ENCODE assay signal across 1 cellular context in the genomic region with DNA sequence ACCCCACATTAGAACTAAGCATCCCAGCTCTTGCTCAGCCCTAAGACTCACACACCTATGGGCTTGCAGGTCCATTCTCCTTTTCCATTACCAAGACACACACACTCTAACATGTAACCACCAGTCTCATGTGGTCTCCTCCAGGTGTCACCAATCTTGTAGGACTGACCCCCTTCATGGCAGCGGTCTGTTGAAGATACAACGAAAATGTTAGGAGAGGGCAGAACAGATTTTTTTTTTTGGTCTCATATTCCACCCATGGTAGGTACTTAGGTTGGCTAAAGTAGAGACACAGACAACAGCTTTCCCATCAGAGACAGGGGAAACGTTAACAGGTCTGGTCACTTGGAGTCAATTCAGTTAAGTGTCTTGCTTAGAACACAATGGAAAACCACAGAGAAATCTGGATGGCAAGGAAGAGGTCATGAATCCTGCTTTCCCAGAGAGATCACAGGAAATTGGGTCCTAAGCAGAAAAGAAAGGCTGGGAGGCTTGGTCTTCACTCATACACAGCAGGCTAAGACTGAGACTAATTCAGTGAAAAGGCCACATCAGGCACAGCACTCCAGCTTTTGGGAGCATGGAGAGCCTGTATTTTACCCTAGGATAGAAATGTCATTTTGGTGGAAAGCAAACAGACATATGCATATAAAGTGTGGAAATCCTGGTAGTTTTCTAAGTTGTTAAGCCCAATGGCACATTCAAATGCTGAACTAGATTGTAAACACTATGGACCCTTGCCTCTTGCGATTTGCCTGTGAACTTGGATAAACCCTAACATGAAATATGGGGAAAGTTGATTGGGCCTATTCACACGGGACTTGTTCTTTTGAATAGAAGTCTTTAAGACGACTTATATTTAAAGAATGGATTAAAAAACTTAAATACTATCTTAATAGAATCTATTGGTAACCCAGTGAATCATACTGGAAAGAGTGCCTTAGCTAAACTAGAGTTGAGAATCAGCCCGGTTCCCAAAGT.
A peak's percentile ranks its signal among the peaks of the same experiment; 100 is the strongest.
TF ChIP-seq lines count a peak whose summit lies in the region.

No MANE protein-coding gene starts in this region.

TF ChIP-seq in HepG2, 621 proteins besides CTCF, POLR2A, EP300 and RAD21 (continued from another document and continues in another):
- TF ChIP-seq NFAT5 (CRISPR knock-in tag; IDR thresholded peaks at IDR 0.05) (no peak), CHD4 (IDR thresholded peaks at IDR 0.05; ENCODE audit: borderline replicate concordance, low read length) (no peak), NCOA2 (CRISPR knock-in tag; IDR thresholded peaks at IDR 0.05) (no peak), ZNF18 (CRISPR knock-in tag; IDR thresholded peaks at IDR 0.05; ENCODE audit: insufficient replicate concordance) (no peak), ZSCAN25 (CRISPR knock-in tag; IDR thresholded peaks at IDR 0.05) (peak; percentile 37; the same call in 1 of the 2 replicates), SOX6 (IDR thresholded peaks at IDR 0.05) (no peak), SOX6 (CRISPR knock-in tag; IDR thresholded peaks at IDR 0.05) (no peak; the same call in 1 of the 2 replicates), MZF1 (CRISPR knock-in tag; IDR thresholded peaks at IDR 0.05; ENCODE audit: borderline replicate concordance) (no peak), FOSL2 (CRISPR knock-in tag; IDR thresholded peaks at IDR 0.05) (no peak), DNMT1 (CRISPR knock-in tag; IDR thresholded peaks at IDR 0.05) (no peak), ZNF737 (CRISPR knock-in tag; IDR thresholded peaks at IDR 0.05; ENCODE audit: borderline replicate concordance) (no peak), ZNF646 (CRISPR knock-in tag; IDR thresholded peaks at IDR 0.05) (no peak), HES4 (CRISPR knock-in tag; IDR thresholded peaks at IDR 0.05; ENCODE audit: borderline replicate concordance) (no peak), ATF1 (CRISPR knock-in tag; IDR thresholded peaks at IDR 0.05) (no peak), MXI1 (IDR thresholded peaks at IDR 0.05; ENCODE audit: borderline replicate concordance, low read depth, low read length) (no peak), RBAK (CRISPR knock-in tag; IDR thresholded peaks at IDR 0.05) (no peak), ARNT2 (CRISPR knock-in tag; IDR thresholded peaks at IDR 0.05; ENCODE audit: low read depth) (no peak), RARG (CRISPR knock-in tag; IDR thresholded peaks at IDR 0.05; ENCODE audit: low read depth) (no peak), MIER2 (CRISPR knock-in tag; IDR thresholded peaks at IDR 0.05) (no peak), JUNB (CRISPR knock-in tag; IDR thresholded peaks at IDR 0.05; ENCODE audit: borderline replicate concordance) (no peak), ZNF260 (CRISPR knock-in tag; IDR thresholded peaks at IDR 0.05; ENCODE audit: borderline replicate concordance, low read depth) (no peak), ZNF782 (CRISPR knock-in tag; IDR thresholded peaks at IDR 0.05; ENCODE audit: borderline replicate concordance) (no peak), ZNF616 (CRISPR knock-in tag; IDR thresholded peaks at IDR 0.05; ENCODE audit: low read depth) (no peak), EEA1 (CRISPR knock-in tag; IDR thresholded peaks at IDR 0.05; ENCODE audit: borderline replicate concordance) (no peak), ZNF761 (CRISPR knock-in tag; conservative IDR thresholded peaks at IDR 0.05) (no peak), ZNF687 (CRISPR knock-in tag; IDR thresholded peaks at IDR 0.05) (no peak), CREB1 (IDR thresholded peaks at IDR 0.05) (no peak), CREB1 (CRISPR knock-in tag; IDR thresholded peaks at IDR 0.05) (no peak), HDAC1 (CRISPR knock-in tag; IDR thresholded peaks at IDR 0.05) (no peak)
- TF ChIP-seq, protein P1, sequence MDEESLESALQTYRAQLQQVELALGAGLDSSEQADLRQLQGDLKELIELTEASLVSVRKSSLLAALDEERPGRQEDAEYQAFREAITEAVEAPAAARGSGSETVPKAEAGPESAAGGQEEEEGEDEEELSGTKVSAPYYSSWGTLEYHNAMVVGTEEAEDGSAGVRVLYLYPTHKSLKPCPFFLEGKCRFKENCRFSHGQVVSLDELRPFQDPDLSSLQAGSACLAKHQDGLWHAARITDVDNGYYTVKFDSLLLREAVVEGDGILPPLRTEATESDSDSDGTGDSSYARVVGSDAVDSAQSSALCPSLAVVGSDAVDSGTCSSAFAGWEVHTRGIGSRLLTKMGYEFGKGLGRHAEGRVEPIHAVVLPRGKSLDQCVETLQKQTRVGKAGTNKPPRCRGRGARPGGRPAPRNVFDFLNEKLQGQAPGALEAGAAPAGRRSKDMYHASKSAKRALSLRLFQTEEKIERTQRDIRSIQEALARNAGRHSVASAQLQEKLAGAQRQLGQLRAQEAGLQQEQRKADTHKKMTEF (CRISPR knock-in tag; IDR thresholded peaks at IDR 0.05), result peak; percentile 22; the same call in 1 of the 2 replicates
- TF ChIP-seq, protein P2, sequence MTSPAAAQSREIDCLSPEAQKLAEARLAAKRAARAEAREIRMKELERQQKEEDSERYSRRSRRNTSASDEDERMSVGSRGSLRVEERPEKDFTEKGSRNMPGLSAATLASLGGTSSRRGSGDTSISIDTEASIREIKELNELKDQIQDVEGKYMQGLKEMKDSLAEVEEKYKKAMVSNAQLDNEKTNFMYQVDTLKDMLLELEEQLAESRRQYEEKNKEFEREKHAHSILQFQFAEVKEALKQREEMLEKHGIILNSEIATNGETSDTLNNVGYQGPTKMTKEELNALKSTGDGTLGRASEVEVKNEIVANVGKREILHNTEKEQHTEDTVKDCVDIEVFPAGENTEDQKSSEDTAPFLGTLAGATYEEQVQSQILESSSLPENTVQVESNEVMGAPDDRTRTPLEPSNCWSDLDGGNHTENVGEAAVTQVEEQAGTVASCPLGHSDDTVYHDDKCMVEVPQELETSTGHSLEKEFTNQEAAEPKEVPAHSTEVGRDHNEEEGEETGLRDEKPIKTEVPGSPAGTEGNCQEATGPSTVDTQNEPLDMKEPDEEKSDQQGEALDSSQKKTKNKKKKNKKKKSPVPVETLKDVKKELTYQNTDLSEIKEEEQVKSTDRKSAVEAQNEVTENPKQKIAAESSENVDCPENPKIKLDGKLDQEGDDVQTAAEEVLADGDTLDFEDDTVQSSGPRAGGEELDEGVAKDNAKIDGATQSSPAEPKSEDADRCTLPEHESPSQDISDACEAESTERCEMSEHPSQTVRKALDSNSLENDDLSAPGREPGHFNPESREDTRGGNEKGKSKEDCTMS (CRISPR knock-in tag; conservative IDR thresholded peaks at IDR 0.05), result no peak
